In genomic region chr4:94451051-94451404, GRCh38 we compare ENCODE assay signal across 8 cellular contexts. TPM values are rescaled to one million over a fixed set of nuclear protein-coding genes. Genes with fewer than 3 reads are reported as not detected.
DNase-seq lines count a peak whose midpoint lies in the region; ATAC-seq and TF ChIP-seq lines count a peak whose summit lies in the region.

No MANE protein-coding gene starts in this region.

- no peaks in the 10 kb centered on the region for H3K9me3 Mint-ChIP-seq in stimulated activated memory B cell treated with anti-CD40 and anti-IgM and Interleukin-4, amounts not matched to agents 10 μg/mL and 1 μg/mL and 100 μg/mL, for 72 hours

- 30% methylated on average over 10 of the region's 10 CpGs for WGBS in hepatocyte (ENCODE audit: low lambda C conversion rate, missing lambda C conversion rate)

- peaks cover 7% of the 10 kb centered on the region for H3K27me3 Mint-ChIP-seq in stimulated activated memory B cell treated with anti-CD40 and anti-IgM and Interleukin-4, amounts not matched to agents 10 μg/mL and 1 μg/mL and 100 μg/mL, for 72 hours

- no peak overlapping the region for H3K27ac ChIP-seq in WERI-Rb-1
- H3K27ac ChIP-seq in hepatocyte = peak overlapping the region; percentile 67

- no peaks in the 10 kb centered on the region for H3K36me3 Mint-ChIP-seq in stimulated activated memory B cell treated with anti-CD40 and anti-IgM and Interleukin-4, amounts not matched to agents 10 μg/mL and 1 μg/mL and 100 μg/mL, for 72 hours

- H3K4me3 ChIP-seq in WERI-Rb-1 (ENCODE audit: low read depth, low read length) (peak overlapping the region; percentile 65), hepatocyte (peak overlapping the region; percentile 65)

- H3K27me3 ChIP-seq in WERI-Rb-1 (ENCODE audit: insufficient read depth, low read depth, severe bottlenecking) = no peaks in the 10 kb centered on the region
- no peaks in the 10 kb centered on the region for H3K27me3 ChIP-seq in hepatocyte

- TF ChIP-seq CTCF in WERI-Rb-1 (IDR thresholded peaks at IDR 0.05; ENCODE audit: low read depth, low read length) (no peak), hepatocyte (IDR thresholded peaks at IDR 0.05; ENCODE audit: poor library complexity) (no peak)

- DNase-seq in DMS 273 (lab: John Stamatoyannopoulos, UW; ENCODE audit: unreplicated experiment) = peak; percentile 6
- DNase-seq in DMS 273 treated with DMSO at 0.1 percent for 48 hours (lab: John Stamatoyannopoulos, UW) = no peak
- no peak for DNase-seq in WERI-Rb-1
- no peak for DNase-seq in hepatocyte (ENCODE audit: low spot score)
- no peak for DNase-seq in anterior cingulate cortex (lab: John Stamatoyannopoulos, UW)
- DNase-seq in epidermal melanocyte (ENCODE audit: insufficient read length, low spot score) = no peak
- no peak for DNase-seq in kidney glomerular epithelial cell (lab: John Stamatoyannopoulos, UW)

- peak overlapping the region; percentile 85 for H3K4me2 ChIP-seq in hepatocyte

- peaks cover 34% of the 10 kb centered on the region for H3K79me2 ChIP-seq in hepatocyte

- H2AFZ ChIP-seq in hepatocyte = peak overlapping the region; percentile 89

- peak overlapping the region; percentile 87 for H3K27ac Mint-ChIP-seq in stimulated activated memory B cell treated with anti-CD40 and anti-IgM and Interleukin-4, amounts not matched to agents 10 μg/mL and 1 μg/mL and 100 μg/mL, for 72 hours

- no peaks in the 10 kb centered on the region for H4K20me1 ChIP-seq in hepatocyte (ENCODE audit: insufficient read depth, poor library complexity, severe bottlenecking)

- H3K9me2 ChIP-seq in hepatocyte (replicated peaks; ENCODE audit: insufficient read depth) = no peaks in the 10 kb centered on the region

- peaks cover 5% of the 10 kb centered on the region for H3K36me3 ChIP-seq in WERI-Rb-1
- no peaks in the 10 kb centered on the region for H3K36me3 ChIP-seq in hepatocyte (replicated peaks; ENCODE audit: insufficient read depth, low read depth)

- peaks cover 20% of the 10 kb centered on the region for H3K4me1 Mint-ChIP-seq in stimulated activated memory B cell treated with anti-CD40 and anti-IgM and Interleukin-4, amounts not matched to agents 10 μg/mL and 1 μg/mL and 100 μg/mL, for 72 hours

- no peak for ATAC-seq in stimulated activated memory B cell treated with anti-CD40 and anti-IgM and Interleukin-4, amounts not matched to agents 10 μg/mL and 1 μg/mL and 100 μg/mL, for 72 hours

- H3K9me3 ChIP-seq in WERI-Rb-1 (ENCODE audit: severe bottlenecking) (no peaks in the 10 kb centered on the region), hepatocyte (ENCODE audit: low read depth) (no peaks in the 10 kb centered on the region)

- peak overlapping the region; percentile 84 for H3K4me3 Mint-ChIP-seq in stimulated activated memory B cell treated with anti-CD40 and anti-IgM and Interleukin-4, amounts not matched to agents 10 μg/mL and 1 μg/mL and 100 μg/mL, for 72 hours

- peaks cover 11% of the 10 kb centered on the region for H3K4me1 ChIP-seq in hepatocyte (ENCODE audit: insufficient read depth)

RNA-seq across cellular contexts. Expression of gene PDLIM5, which starts 0.7 kb away (rescaled TPM):
- total RNA-seq in hepatocyte = 121 and 122 TPM in 2 replicates
- 88.7 and 97.1 TPM in 2 replicates for polyA plus RNA-seq in hepatocyte
